In the genomic region with DNA sequence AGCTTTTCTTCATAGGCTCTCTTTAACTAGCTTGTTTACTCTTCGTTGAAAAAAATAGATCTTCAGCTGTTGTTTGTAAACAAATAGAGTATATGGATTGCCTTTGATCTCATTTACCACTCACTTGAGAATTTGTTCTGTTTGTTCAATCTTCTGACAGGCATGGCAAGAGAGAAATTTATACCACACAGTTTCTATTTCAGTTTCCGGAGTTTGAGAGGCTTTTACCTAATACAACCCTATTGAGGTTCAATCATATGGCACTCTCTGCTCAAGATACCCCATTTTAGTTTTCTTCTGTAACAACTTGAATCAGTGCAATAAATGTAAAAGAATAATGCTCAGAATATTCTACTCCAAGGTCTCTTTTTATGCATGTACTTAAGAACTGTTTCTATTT, we compare ENCODE assay signal across 26 cellular contexts.
"Had no signal": no experiment of that assay in that cellular context is flagged by ENCODE, and none has a peak within 500 bp of the region (broad histone marks: within the 10 kb centered on the region; RNA-seq: fewer than 3 reads in every experiment).

No MANE protein-coding gene starts in this region.

- H3K36me3 Mint-ChIP-seq: activated CD4-positive, alpha-beta memory T cell treated with anti-CD3 and anti-CD28 coated beads for 36 hours; activated naive CD4-positive, alpha-beta T cell treated with anti-CD3 and anti-CD28 coated beads, Interleukin-2, amount 50 U/mL, for 72 hours; naive B cell; stimulated activated memory B cell treated with anti-CD40 and anti-IgM and Interleukin-4, amounts not matched to agents 10 μg/mL and 1 μg/mL and 100 μg/mL, for 72 hours; type B pancreatic cell had no signal

- H3K36me3 ChIP-seq: breast epithelium, sigmoid colon, uterus had no signal

- H3K4me3 ChIP-seq: breast epithelium, psoas muscle, sigmoid colon, uterus had no signal

- H3K27me3 ChIP-seq: breast epithelium, sigmoid colon, uterus had no signal

- H3K4me3 Mint-ChIP-seq: activated CD4-positive, alpha-beta memory T cell treated with anti-CD3 and anti-CD28 coated beads for 36 hours; activated CD4-positive, alpha-beta T cell treated with anti-CD3 and anti-CD28 coated beads, Interleukin-2, amount 10 ng/mL, durations not matched to agents 24 days and 14 days; naive B cell; nephron progenitor cell; stimulated activated memory B cell treated with anti-CD40 and anti-IgM and Interleukin-4, amounts not matched to agents 10 μg/mL and 1 μg/mL and 100 μg/mL, for 72 hours; stimulated activated naive CD8-positive, alpha-beta T cell treated with anti-CD3 and anti-CD28 coated beads, Interleukin-15, amount 100 ng/mL, for 72 hours; type B pancreatic cell had no signal

- H3K9ac ChIP-seq: parathyroid adenoma had no signal

- H3K27me3 Mint-ChIP-seq: naive B cell; stimulated activated memory B cell treated with anti-CD40 and anti-IgM and Interleukin-4, amounts not matched to agents 10 μg/mL and 1 μg/mL and 100 μg/mL, for 72 hours; stimulated activated naive CD8-positive, alpha-beta T cell treated with anti-CD3 and anti-CD28 coated beads, Interleukin-15, amount 100 ng/mL, for 72 hours; type B pancreatic cell had no signal

- H3K9me3 ChIP-seq: breast epithelium, psoas muscle, sigmoid colon, uterus had no signal

- H3K79me2 ChIP-seq: parathyroid adenoma had no signal

- H3K27ac ChIP-seq: breast epithelium, parathyroid adenoma, psoas muscle, sigmoid colon, uterus had no signal

- DNase-seq: activated CD4-positive, alpha-beta memory T cell treated with anti-CD3 and anti-CD28 coated beads for 36 hours; activated CD4-positive, alpha-beta T cell treated with anti-CD3 and anti-CD28 coated beads, Interleukin-2, amount 10 ng/mL, durations not matched to agents 24 days and 14 days; activated CD4-positive, CD25-positive, alpha-beta regulatory T cell treated with anti-CD3 and anti-CD28 coated beads, Interleukin-2, amount 50 U/mL, for 72 hours; activated CD8-positive, alpha-beta memory T cell treated with anti-CD3 and anti-CD28 coated beads, Interleukin-2, amount 50 U/mL, for 4 hours; activated T-cell treated with anti-CD3 and anti-CD28 coated beads, Interleukin-2, amount 50 U/mL, for 1 hour; central memory CD4-positive, alpha-beta T cell; foreskin fibroblast; head of caudate nucleus; hippocampal formation; left colon; mammary epithelial cell; naive B cell; nephron progenitor cell; psoas muscle; sigmoid colon; small intestine; stimulated activated CD4-positive, alpha-beta T cell treated with anti-CD3 and anti-CD28 coated beads, Interleukin-4, amount 100 ng/mL, for 24 hours; stimulated activated naive CD8-positive, alpha-beta T cell treated with anti-CD3 and anti-CD28 coated beads, Interleukin-15, amount 100 ng/mL, for 72 hours; substantia nigra; uterus had no signal

- ATAC-seq: activated naive CD4-positive, alpha-beta T cell treated with anti-CD3 and anti-CD28 coated beads, Interleukin-2, amount 50 U/mL, for 72 hours; esophagus mucosa; left colon; psoas muscle; stimulated activated memory B cell treated with anti-CD40 and anti-IgM and Interleukin-4, amounts not matched to agents 10 μg/mL and 1 μg/mL and 100 μg/mL, for 72 hours; stimulated activated naive CD8-positive, alpha-beta T cell treated with anti-CD3 and anti-CD28 coated beads, Interleukin-15, amount 100 ng/mL, for 72 hours had no signal

- H3K4me1 Mint-ChIP-seq: activated CD4-positive, alpha-beta T cell treated with anti-CD3 and anti-CD28 coated beads, Interleukin-2, amount 10 ng/mL, durations not matched to agents 24 days and 14 days; naive B cell; stimulated activated memory B cell treated with anti-CD40 and anti-IgM and Interleukin-4, amounts not matched to agents 10 μg/mL and 1 μg/mL and 100 μg/mL, for 72 hours; stimulated activated naive CD8-positive, alpha-beta T cell treated with anti-CD3 and anti-CD28 coated beads, Interleukin-15, amount 100 ng/mL, for 72 hours had no signal

- H3K27ac Mint-ChIP-seq: activated CD4-positive, alpha-beta memory T cell treated with anti-CD3 and anti-CD28 coated beads for 36 hours; activated CD4-positive, alpha-beta T cell treated with anti-CD3 and anti-CD28 coated beads, Interleukin-2, amount 10 ng/mL, durations not matched to agents 24 days and 14 days; activated naive CD4-positive, alpha-beta T cell treated with anti-CD3 and anti-CD28 coated beads, Interleukin-2, amount 50 U/mL, for 72 hours; nephron progenitor cell; stimulated activated memory B cell treated with anti-CD40 and anti-IgM and Interleukin-4, amounts not matched to agents 10 μg/mL and 1 μg/mL and 100 μg/mL, for 72 hours; type B pancreatic cell had no signal

- H2AFZ ChIP-seq: parathyroid adenoma had no signal

- H3K4me1 ChIP-seq: breast epithelium, parathyroid adenoma, psoas muscle, sigmoid colon, uterus had no signal

- H3K9me3 Mint-ChIP-seq: activated CD4-positive, alpha-beta memory T cell treated with anti-CD3 and anti-CD28 coated beads for 36 hours; activated CD4-positive, alpha-beta T cell treated with anti-CD3 and anti-CD28 coated beads, Interleukin-2, amount 10 ng/mL, durations not matched to agents 24 days and 14 days; activated naive CD4-positive, alpha-beta T cell treated with anti-CD3 and anti-CD28 coated beads, Interleukin-2, amount 50 U/mL, for 72 hours; naive B cell; nephron progenitor cell; stimulated activated memory B cell treated with anti-CD40 and anti-IgM and Interleukin-4, amounts not matched to agents 10 μg/mL and 1 μg/mL and 100 μg/mL, for 72 hours; stimulated activated naive CD8-positive, alpha-beta T cell treated with anti-CD3 and anti-CD28 coated beads, Interleukin-15, amount 100 ng/mL, for 72 hours had no signal
